In genomic region chr2:68272246-68272987, GRCh38 we compare ENCODE assay signal across 17 cellular contexts. TPM values are rescaled to one million over a fixed set of nuclear protein-coding genes. Genes with fewer than 3 reads are reported as not detected.
DNase-seq lines count a peak whose midpoint lies in the region; ATAC-seq and TF ChIP-seq lines count a peak whose summit lies in the region.
"Had no signal": no experiment of that assay in that cellular context is flagged by ENCODE, and none has a peak within 500 bp of the region (broad histone marks: within the 10 kb centered on the region; RNA-seq: fewer than 3 reads in every experiment).

No MANE protein-coding gene starts in this region.

- no peak overlapping the region for H3K4me3 ChIP-seq in left lung
- no peak overlapping the region for H3K4me3 ChIP-seq in effector memory CD4-positive, alpha-beta T cell (ENCODE audit: insufficient read depth, low read depth, low read length, poor library complexity, severe bottlenecking)
- H3K4me3 ChIP-seq: coronary artery had no signal

- DNase-seq in DMS153 (lab: John Stamatoyannopoulos, UW) (peak; percentile 41), DMS153 treated with DMSO at 0.1 percent for 48 hours (lab: John Stamatoyannopoulos, UW; ENCODE audit: unreplicated experiment) (no peak), SK-MEL-5 (ENCODE audit: low read depth, low spot score) (peak; percentile 21), left lung (no peak)
- no peak for DNase-seq in effector memory CD4-positive, alpha-beta T cell
- DNase-seq in effector CD8-positive, alpha-beta T cell (lab: John Stamatoyannopoulos, UW): no peak
- DNase-seq: activated CD4-positive, alpha-beta T cell treated with anti-CD3 and anti-CD28 coated beads, Interleukin-2, amount 10 ng/mL, durations not matched to agents 24 days and 14 days; activated naive CD4-positive, alpha-beta T cell; C1 segment of cervical spinal cord; IMR-90; NCI-H1092 treated with DMSO at 0.1 percent for 48 hours; SHP77 treated with DMSO at 0.1 percent for 48 hours; T-helper 9 cell had no signal

- TF ChIP-seq CTCF in left lung (IDR thresholded peaks at IDR 0.05): no peak

- H3K36me3 ChIP-seq in left lung: no peaks in the 10 kb centered on the region
- no peaks in the 10 kb centered on the region for H3K36me3 ChIP-seq in effector memory CD4-positive, alpha-beta T cell (ENCODE audit: control insufficient read depth, insufficient read depth, low read length)

- H3K4me1 ChIP-seq in left lung: peaks cover 0 to 14% of the 10 kb centered on the region in 2 donors
- no peaks in the 10 kb centered on the region for H3K4me1 ChIP-seq in effector memory CD4-positive, alpha-beta T cell (ENCODE audit: control insufficient read depth, insufficient read depth, low read length, poor library complexity, severe bottlenecking)

- H3K27ac ChIP-seq in left lung (no peak overlapping the region), temporal lobe (ENCODE audit: low read depth, low read length) (peak overlapping the region; percentile 67)
- H3K27ac ChIP-seq in effector memory CD4-positive, alpha-beta T cell (ENCODE audit: insufficient read depth, low read length, poor library complexity, severe bottlenecking): no peak overlapping the region
- H3K27ac ChIP-seq: 22Rv1, coronary artery had no signal

- ATAC-seq in left lung (peak; percentile 71), GM18505 (IDR thresholded peaks at IDR 0.05; ENCODE audit: unreplicated experiment) (no peak)

- no peaks in the 10 kb centered on the region for H3K27me3 ChIP-seq in left lung
- H3K27me3 ChIP-seq in effector memory CD4-positive, alpha-beta T cell (replicated peaks; ENCODE audit: control insufficient read depth, insufficient read depth, low read length, poor library complexity, severe bottlenecking): no peaks in the 10 kb centered on the region

- TF ChIP-seq POLR2A in GM18505 (IDR thresholded peaks at IDR 0.05; ENCODE audit: borderline replicate concordance, extremely low read depth, insufficient read depth, insufficient read length): no peak

- in situ Hi-C loops in SK-MEL-5 (cut with HindIII; ENCODE audit: low pct_unique_long_range_greater_than_20kb, low sequenced_read_pairs): no loop called here

- intact Hi-C loops in left lung (cut with DNase I): no loop called here

- no peaks in the 10 kb centered on the region for H3K9me3 ChIP-seq in left lung
- no peaks in the 10 kb centered on the region for H3K9me3 ChIP-seq in effector memory CD4-positive, alpha-beta T cell (ENCODE audit: control insufficient read depth, low read length)

RNA-seq across cellular contexts. Expression of gene PPP3R1, which starts 20.1 kb away (rescaled TPM):
- 20.3 and 23.6 TPM in 2 replicates for total RNA-seq in SK-MEL-5 (2014; rRNA removed; shearing (Covaris generic))
- 54.3 and 71.1 TPM in 2 replicates for polyA plus RNA-seq in SK-MEL-5 (2015; cell fraction: cytosol; rRNA removed)
- 20.5 and 23.5 TPM in 2 replicates for polyA plus RNA-seq in SK-MEL-5 (2015; cell fraction: nucleus; rRNA removed)
- total RNA-seq in left lung: 10 to 100 TPM; 50.2 to 69.0 TPM
- total RNA-seq in temporal lobe: 73.8 TPM

RNA-seq across cellular contexts. Expression of gene CNRIP1, which starts 47.3 kb away (rescaled TPM):
- 28.4 and 34.9 TPM in 2 replicates for total RNA-seq in SK-MEL-5 (2014; rRNA removed; shearing (Covaris generic))
- 42.9 and 53.3 TPM in 2 replicates for polyA plus RNA-seq in SK-MEL-5 (2015; cell fraction: cytosol; rRNA removed)
- polyA plus RNA-seq in SK-MEL-5 (2015; cell fraction: nucleus; rRNA removed): 19.9 and 30.2 TPM in 2 replicates
- total RNA-seq in left lung (10 to 100 TPM; 16.9 to 20.1 TPM), temporal lobe (67.4 TPM)
- total RNA-seq: activated CD4-positive, alpha-beta T cell treated with anti-CD3 and anti-CD28 coated beads, Interleukin-2, amount 10 ng/mL, durations not matched to agents 24 days and 14 days had no signal

Comparison
In these comparisons a context has a peak if more than half of its experiments do, and no peak if none do; other contexts are left out.
1. DNase-seq: peak in DMS153 (single experiment) and SK-MEL-5 (single experiment); none in DMS153 treated with DMSO at 0.1 percent for 48 hours (single experiment), left lung (0 of 2), effector memory CD4-positive, alpha-beta T cell (0 of 3) and effector CD8-positive, alpha-beta T cell (single experiment).